In genomic region chr17:50325906-50326305, GRCh38 we compare ENCODE assay signal across 30 cellular contexts. TPM values are rescaled to one million over a fixed set of nuclear protein-coding genes. Genes with fewer than 3 reads are reported as not detected.
"Had no signal": no experiment of that assay in that cellular context is flagged by ENCODE, and none has a peak within 500 bp of the region (broad histone marks: within the 10 kb centered on the region; RNA-seq: fewer than 3 reads in every experiment).

No MANE protein-coding gene starts in this region.

- H3K27ac ChIP-seq: adrenal gland, RWPE1, SJCRH30, VCaP had no signal

- ATAC-seq: Panc1 had no signal

- H3K36me3 Mint-ChIP-seq: activated naive CD8-positive, alpha-beta T cell treated with anti-CD3 and anti-CD28 coated beads, Interleukin-2, amount 10 ng/mL, durations not matched to agents 7 days and 5 days had no signal

- H3K27ac Mint-ChIP-seq: activated naive CD8-positive, alpha-beta T cell treated with anti-CD3 and anti-CD28 coated beads, Interleukin-2, amount 10 ng/mL, durations not matched to agents 7 days and 5 days had no signal

- H3K4me1 ChIP-seq: adrenal gland, SJCRH30 had no signal

- H3K9me3 Mint-ChIP-seq: activated naive CD8-positive, alpha-beta T cell treated with anti-CD3 and anti-CD28 coated beads, Interleukin-2, amount 10 ng/mL, durations not matched to agents 7 days and 5 days; activated T-helper 1 cell treated with anti-CD3 and anti-CD28 coated beads, Interleukin-12 subunit alpha, Interleukin-12 subunit beta, Interleukin-2, Interleukin-4 antibody, amounts not matched to agents 30 ng/mL and 10 ng/mL and 1 ng/mL, durations not matched to agents 14 hours and 24 hours and 36 hours had no signal

- H3K4me3 Mint-ChIP-seq: activated naive CD8-positive, alpha-beta T cell treated with anti-CD3 and anti-CD28 coated beads, Interleukin-2, amount 10 ng/mL, durations not matched to agents 7 days and 5 days; activated T-helper 1 cell treated with anti-CD3 and anti-CD28 coated beads, Interleukin-12 subunit alpha, Interleukin-12 subunit beta, Interleukin-2, Interleukin-4 antibody, amounts not matched to agents 30 ng/mL and 10 ng/mL and 1 ng/mL, durations not matched to agents 14 hours and 24 hours and 36 hours had no signal

- H3K36me3 ChIP-seq: adrenal gland, MG63, SJCRH30 had no signal

- DNase-seq: activated CD4-positive, alpha-beta T cell treated with anti-CD3 and anti-CD28 coated beads for 4 hours; activated CD4-positive, alpha-beta T cell treated with anti-CD3 and anti-CD28 coated beads, Interleukin-2, amount 50 U/mL, for 4 hours; activated CD8-positive, alpha-beta memory T cell treated with anti-CD3 and anti-CD28 coated beads for 24 hours; activated naive CD4-positive, alpha-beta T cell treated with anti-CD3 and anti-CD28 coated beads, Interleukin-2, amount 50 U/mL, for 16 hours; activated naive CD8-positive, alpha-beta T cell treated with anti-CD3 and anti-CD28 coated beads, Interleukin-2, amount 10 ng/mL, durations not matched to agents 7 days and 5 days; anterior cingulate cortex; MG63; MV-4-11; NCI-H1092 treated with DMSO at 0.1 percent for 48 hours; NCI-H1417 treated with DMSO at 0.1 percent for 48 hours; NCI-H1694; NCI-H2029; NCI-H2107; NCI-H2171 treated with DMSO at 0.1 percent for 48 hours; NCI-H345; NCI-H510A treated with DMSO at 0.1 percent for 48 hours; NCI-H69; NK-92 treated with Interleukin-12 subunit alpha and Interleukin-12 subunit beta, amount 100 ng/mL, for 24 hours; OCI-M1; Right ventricle myocardium superior; SJCRH30; SK-N-SH; T-helper 1 cell had no signal

- H3K27me3 ChIP-seq: adrenal gland, MG63, SJCRH30 had no signal

- H3K27me3 Mint-ChIP-seq: activated naive CD8-positive, alpha-beta T cell treated with anti-CD3 and anti-CD28 coated beads, Interleukin-2, amount 10 ng/mL, durations not matched to agents 7 days and 5 days had no signal

- H3K4me3 ChIP-seq: adrenal gland, MG63, SJCRH30 had no signal

- H3K9me3 ChIP-seq: adrenal gland, MG63, SJCRH30, SK-N-SH had no signal

- H3K4me1 Mint-ChIP-seq: activated naive CD8-positive, alpha-beta T cell treated with anti-CD3 and anti-CD28 coated beads, Interleukin-2, amount 10 ng/mL, durations not matched to agents 7 days and 5 days had no signal

RNA-seq across cellular contexts. Expression of gene EME1, which starts 47.1 kb away (rescaled TPM):
- total RNA-seq: Right ventricle myocardium superior had no signal

RNA-seq across cellular contexts. Expression of gene TMEM92, which starts 51.6 kb away (rescaled TPM):
- total RNA-seq: activated naive CD8-positive, alpha-beta T cell treated with anti-CD3 and anti-CD28 coated beads, Interleukin-2, amount 10 ng/mL, durations not matched to agents 7 days and 5 days; adrenal gland; cardiac septum; cerebellum; Right ventricle myocardium superior; SJCRH30 had no signal
